Comparison of ENCODE assay signal across 27 cellular contexts in the genomic region with DNA sequence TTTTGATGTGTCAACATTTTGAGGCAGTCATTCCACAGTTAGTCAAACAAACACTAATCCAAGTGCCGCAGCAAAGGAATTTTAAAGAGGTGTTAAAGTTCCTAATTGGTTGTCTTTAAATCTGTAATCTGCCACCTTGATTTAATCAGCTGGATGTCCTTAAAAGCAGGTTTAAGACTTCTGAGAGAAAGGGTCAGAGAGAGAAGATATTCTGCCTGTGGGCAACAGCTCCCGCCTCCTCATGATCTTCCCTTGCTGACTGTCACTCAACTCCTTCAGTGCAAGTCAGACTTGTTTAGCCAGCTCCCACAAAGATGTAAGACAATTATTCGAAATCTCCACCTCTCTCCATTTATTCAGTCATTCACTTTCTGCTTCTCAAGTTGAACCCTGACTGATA.
"Had no signal": no experiment of that assay in that cellular context is flagged by ENCODE, and none has a peak within 500 bp of the region (broad histone marks: within the 10 kb centered on the region; RNA-seq: fewer than 3 reads in every experiment).

No MANE protein-coding gene starts in this region.

- H3K4me1 Mint-ChIP-seq: naive B cell; nephron; stimulated activated memory B cell treated with anti-CD40 and anti-IgM and Interleukin-4, amounts not matched to agents 10 μg/mL and 1 μg/mL and 100 μg/mL, for 72 hours had no signal

- ATAC-seq: heart right ventricle; left ventricle myocardium superior; psoas muscle; sciatic nerve; stimulated activated memory B cell treated with anti-CD40 and anti-IgM and Interleukin-4, amounts not matched to agents 10 μg/mL and 1 μg/mL and 100 μg/mL, for 72 hours; upper lobe of right lung had no signal

- H3K4me1 ChIP-seq: colonic mucosa, heart right ventricle, parathyroid adenoma, psoas muscle, spleen, testis, tibial nerve, upper lobe of right lung, vagina had no signal

- H3K9me3 Mint-ChIP-seq: nephron; stimulated activated memory B cell treated with anti-CD40 and anti-IgM and Interleukin-4, amounts not matched to agents 10 μg/mL and 1 μg/mL and 100 μg/mL, for 72 hours; stimulated activated naive CD8-positive, alpha-beta T cell treated with anti-CD3 and anti-CD28 coated beads, Interleukin-15, Interleukin-2, amounts not matched to agents 100 ng/mL and 50 ng/mL, for 24 hours had no signal

- H3K4me3 Mint-ChIP-seq: naive B cell; nephron; stimulated activated memory B cell treated with anti-CD40 and anti-IgM and Interleukin-4, amounts not matched to agents 10 μg/mL and 1 μg/mL and 100 μg/mL, for 72 hours; stimulated activated naive CD8-positive, alpha-beta T cell treated with anti-CD3 and anti-CD28 coated beads, Interleukin-15, Interleukin-2, amounts not matched to agents 100 ng/mL and 50 ng/mL, for 24 hours had no signal

- H3K4me3 ChIP-seq: colonic mucosa, heart right ventricle, lung, psoas muscle, spleen, testis, tibial nerve, upper lobe of right lung, vagina had no signal

- H3K9me3 ChIP-seq: colonic mucosa, heart right ventricle, psoas muscle, spleen, testis, tibial nerve, upper lobe of right lung, vagina had no signal

- H3K27ac Mint-ChIP-seq: naive B cell; nephron; stimulated activated memory B cell treated with anti-CD40 and anti-IgM and Interleukin-4, amounts not matched to agents 10 μg/mL and 1 μg/mL and 100 μg/mL, for 72 hours; stimulated activated naive CD8-positive, alpha-beta T cell treated with anti-CD3 and anti-CD28 coated beads, Interleukin-15, Interleukin-2, amounts not matched to agents 100 ng/mL and 50 ng/mL, for 24 hours had no signal

- H3K36me3 ChIP-seq: colonic mucosa, heart right ventricle, spleen, tibial nerve, upper lobe of right lung, vagina had no signal

- DNase-seq: colonic mucosa; dermis blood vessel endothelial cell; heart right ventricle; hypothalamus; left ventricle myocardium superior; mesenchymal stem cell; naive B cell; occipital lobe; psoas muscle; retina; spleen; stimulated activated CD4-positive, alpha-beta T cell treated with anti-CD3 and anti-CD28 coated beads, Interleukin-15, amount 100 ng/mL, for 24 hours; stimulated activated CD4-positive, alpha-beta T cell treated with anti-CD3 and anti-CD28 coated beads, Interleukin-1b, Interleukin-23, amount 100 ng/mL, for 48 hours; stimulated activated CD4-positive, alpha-beta T cell treated with anti-CD3 and anti-CD28 coated beads, Interleukin-4, amount 100 ng/mL, for 24 hours; testis; upper lobe of right lung had no signal

- H3K27ac ChIP-seq: colonic mucosa, heart right ventricle, parathyroid adenoma, psoas muscle, spleen, testis, tibial nerve, upper lobe of right lung, vagina had no signal

- H3K27me3 ChIP-seq: colonic mucosa, heart right ventricle, spleen, testis, tibial nerve, upper lobe of right lung, vagina had no signal

- FAIRE-seq: endothelial cell of umbilical vein, frontal cortex, islet of Langerhans had no signal
